In the genomic region with DNA sequence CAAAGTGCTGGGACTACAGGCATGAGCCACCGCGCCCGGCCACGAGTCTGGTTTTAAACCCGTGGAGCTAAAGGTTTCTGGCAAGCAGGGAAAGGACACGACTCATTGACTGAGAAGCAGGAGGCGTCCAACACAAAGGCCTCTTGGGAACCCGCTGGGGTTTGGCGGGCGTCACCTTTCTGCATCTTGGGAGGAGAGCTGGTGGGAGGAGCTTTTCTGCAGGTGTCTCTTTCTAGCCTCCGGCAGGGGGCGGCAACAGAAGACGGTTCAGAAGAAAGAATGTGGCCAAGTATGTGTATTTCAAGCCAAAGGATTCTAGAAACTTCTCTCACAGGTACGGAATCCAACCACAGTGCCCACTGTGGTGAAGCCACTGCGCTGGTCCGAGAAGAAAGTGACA, we compare ENCODE assay signal across 7 cellular contexts.
DNase-seq lines count a peak whose midpoint lies in the region; ATAC-seq, FAIRE-seq and TF ChIP-seq lines count a peak whose summit lies in the region.

No MANE protein-coding gene starts in this region.

- peaks cover 47% of the 10 kb centered on the region for H3K27me3 Mint-ChIP-seq in activated CD8-positive, alpha-beta memory T cell treated with anti-CD3 and anti-CD28 coated beads, Interleukin-2, amount 10 ng/mL, durations not matched to agents 7 days and 5 days
- H3K27me3 Mint-ChIP-seq in naive B cell: peaks cover 14 to 25% (median 18%) of the 10 kb centered on the region in 3 donors

- H3K4me3 Mint-ChIP-seq in activated CD8-positive, alpha-beta memory T cell treated with anti-CD3 and anti-CD28 coated beads, Interleukin-2, amount 10 ng/mL, durations not matched to agents 7 days and 5 days: no peak overlapping the region
- H3K4me3 Mint-ChIP-seq in naive B cell: no peak overlapping the region

- CTCF ChIA-PET in activated CD8-positive, alpha-beta memory T cell treated with anti-CD3 and anti-CD28 coated beads, Interleukin-2, amount 10 ng/mL, durations not matched to agents 7 days and 5 days (lab: Charles Lee): interaction anchor here (0.7 to 5.0 kb wide), 8 partner anchors 10 to 177 kb away, joined by 3 to 43 read pairs (median 4); partner anchors contain the start of genes GLOD4, MRM3, NXN and TIMM22

- FAIRE-seq in GM19239 (lab: Jason Lieb, UNC): peak; percentile 35

- H3K4me3 ChIP-seq in epithelial cell of proximal tubule (ENCODE audit: low read depth, low read length): no peak overlapping the region

- peak; percentile 55 for DNase-seq in GM19239 (ENCODE audit: insufficient read length, low spot score)
- peak; percentile 22 to 46 for DNase-seq in NCI-H526 (lab: John Stamatoyannopoulos, UW)
- peak; percentile 78 for DNase-seq in activated CD8-positive, alpha-beta memory T cell treated with anti-CD3 and anti-CD28 coated beads, Interleukin-2, amount 10 ng/mL, durations not matched to agents 7 days and 5 days
- peak; percentile 43 for DNase-seq in epithelial cell of proximal tubule (ENCODE audit: low read depth)
- peak; percentile 57 for DNase-seq in naive B cell
- peak; percentile 29 to 65 (median 56) for DNase-seq in stimulated activated naive CD4-positive, alpha-beta T cell (lab: John Stamatoyannopoulos, UW)

- peak; percentile 62 for TF ChIP-seq CTCF in epithelial cell of proximal tubule (conservative IDR thresholded peaks at IDR 0.05; ENCODE audit: low read depth, low read length)

- no peaks in the 10 kb centered on the region for H3K36me3 Mint-ChIP-seq in activated CD8-positive, alpha-beta memory T cell treated with anti-CD3 and anti-CD28 coated beads, Interleukin-2, amount 10 ng/mL, durations not matched to agents 7 days and 5 days
- no peaks in the 10 kb centered on the region for H3K36me3 Mint-ChIP-seq in naive B cell

- peaks cover 13% of the 10 kb centered on the region for H3K4me1 Mint-ChIP-seq in activated CD8-positive, alpha-beta memory T cell treated with anti-CD3 and anti-CD28 coated beads, Interleukin-2, amount 10 ng/mL, durations not matched to agents 7 days and 5 days
- peaks cover 5 to 12% (median 6%) of the 10 kb centered on the region in 3 donors for H3K4me1 Mint-ChIP-seq in naive B cell

- H3K27ac Mint-ChIP-seq in activated CD8-positive, alpha-beta memory T cell treated with anti-CD3 and anti-CD28 coated beads, Interleukin-2, amount 10 ng/mL, durations not matched to agents 7 days and 5 days: no peak overlapping the region
- H3K27ac Mint-ChIP-seq in naive B cell: peak overlapping the region in 2 of 6 donors; percentile 12 to 62

- no peaks in the 10 kb centered on the region for H3K9me3 Mint-ChIP-seq in activated CD8-positive, alpha-beta memory T cell treated with anti-CD3 and anti-CD28 coated beads, Interleukin-2, amount 10 ng/mL, durations not matched to agents 7 days and 5 days (ENCODE audit: low read depth)
- no peaks in the 10 kb centered on the region for H3K9me3 Mint-ChIP-seq in naive B cell

- peak; percentile 73 for ATAC-seq in activated CD8-positive, alpha-beta memory T cell treated with anti-CD3 and anti-CD28 coated beads, Interleukin-2, amount 10 ng/mL, durations not matched to agents 7 days and 5 days
- peak; percentile 63 to 77 for ATAC-seq in naive B cell (ENCODE audit: low read depth in 2 of 2)
- no peak for ATAC-seq in GM19351 (IDR thresholded peaks at IDR 0.05; ENCODE audit: unreplicated experiment)
